Comparison of ENCODE assay signal across 1 cellular context in the genomic region with DNA sequence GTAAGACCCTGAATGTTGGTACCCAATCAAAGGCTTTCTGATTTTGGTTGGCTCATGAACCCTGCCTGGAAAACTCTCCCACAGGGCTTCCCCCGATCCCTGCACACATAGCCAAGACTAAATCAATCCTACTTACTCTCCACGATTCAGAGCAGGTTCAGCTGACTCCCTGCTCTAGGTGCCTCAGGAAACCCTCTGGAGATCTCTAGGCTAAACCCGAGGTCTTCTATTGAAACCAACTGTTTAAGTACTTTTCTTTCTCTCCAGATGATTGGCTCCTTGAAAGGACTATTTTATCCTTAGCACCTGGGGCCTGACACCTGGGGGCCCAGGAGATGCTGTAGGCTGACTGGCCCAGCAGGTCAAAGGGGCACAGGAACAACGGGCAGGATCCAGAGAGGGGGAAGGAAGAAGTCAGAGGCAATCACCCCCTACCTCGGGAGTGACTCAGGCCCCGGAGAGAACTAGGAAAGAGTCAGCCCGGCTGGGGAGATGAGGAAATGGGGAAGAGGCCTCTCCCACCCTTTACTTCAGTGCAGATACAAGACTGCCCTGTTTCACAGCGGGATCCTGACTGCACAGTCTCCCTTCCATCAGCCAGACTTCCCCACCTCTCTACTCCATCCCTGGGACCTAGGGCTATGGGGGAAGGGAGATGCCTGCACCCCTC.
TF ChIP-seq lines count a peak whose summit lies in the region.

No MANE protein-coding gene starts in this region.

TF ChIP-seq in HEK293, 187 proteins besides CTCF, POLR2A, EP300 and RAD21 (continued from another document):
- TF ChIP-seq ZBTB11 (tag by site-specific recombination; conservative IDR thresholded peaks at IDR 0.05; ENCODE audit: low read depth) (0 out of 2 replicates have a peak, but pooled peaks have one; percentile 16), ZBTB20 (tag by site-specific recombination; IDR thresholded peaks at IDR 0.05) (peak; percentile 52; the same call in 1 of the 2 replicates), ZNF777 (tag by site-specific recombination; IDR thresholded peaks at IDR 0.05; ENCODE audit: borderline replicate concordance) (no peak), HIC1 (tag by site-specific recombination; IDR thresholded peaks at IDR 0.05) (no peak), ZBTB7A (tag by site-specific recombination; IDR thresholded peaks at IDR 0.05; ENCODE audit: low read depth) (no peak), WT1 (tag by site-specific recombination; IDR thresholded peaks at IDR 0.05) (no peak), ZNF600 (tag by site-specific recombination; IDR thresholded peaks at IDR 0.05) (peak; percentile 27; the same call in 1 of the 2 replicates), ZNF513 (tag by site-specific recombination; IDR thresholded peaks at IDR 0.05) (no peak), ZNF112 (tag by site-specific recombination; IDR thresholded peaks at IDR 0.05) (no peak), ZNF501 (tag by site-specific recombination; IDR thresholded peaks at IDR 0.05) (no peak), ZFHX2 (tag by site-specific recombination; conservative IDR thresholded peaks at IDR 0.05) (no peak), ZNF16 (tag by site-specific recombination; IDR thresholded peaks at IDR 0.05; ENCODE audit: low read depth) (no peak), ZNF2 (tag by site-specific recombination; IDR thresholded peaks at IDR 0.05) (peak; percentile 22; the same call in 1 of the 2 replicates), ZBTB17 (tag by site-specific recombination; IDR thresholded peaks at IDR 0.05) (peak; percentile 96), ZNF239 (tag by site-specific recombination; IDR thresholded peaks at IDR 0.05) (no peak), ZNF157 (tag by site-specific recombination; IDR thresholded peaks at IDR 0.05) (no peak), ZNF266 (tag by site-specific recombination; IDR thresholded peaks at IDR 0.05; ENCODE audit: low read depth) (no peak), ZBTB48 (tag by site-specific recombination; IDR thresholded peaks at IDR 0.05) (peak; percentile 80), ZNF449 (tag by site-specific recombination; IDR thresholded peaks at IDR 0.05) (no peak), KLF16 (tag by site-specific recombination; IDR thresholded peaks at IDR 0.05) (no peak), ZNF670 (tag by site-specific recombination; IDR thresholded peaks at IDR 0.05; ENCODE audit: low read depth) (no peak), ZNF37A (tag by site-specific recombination; IDR thresholded peaks at IDR 0.05) (no peak)
- TF ChIP-seq, protein P1, sequence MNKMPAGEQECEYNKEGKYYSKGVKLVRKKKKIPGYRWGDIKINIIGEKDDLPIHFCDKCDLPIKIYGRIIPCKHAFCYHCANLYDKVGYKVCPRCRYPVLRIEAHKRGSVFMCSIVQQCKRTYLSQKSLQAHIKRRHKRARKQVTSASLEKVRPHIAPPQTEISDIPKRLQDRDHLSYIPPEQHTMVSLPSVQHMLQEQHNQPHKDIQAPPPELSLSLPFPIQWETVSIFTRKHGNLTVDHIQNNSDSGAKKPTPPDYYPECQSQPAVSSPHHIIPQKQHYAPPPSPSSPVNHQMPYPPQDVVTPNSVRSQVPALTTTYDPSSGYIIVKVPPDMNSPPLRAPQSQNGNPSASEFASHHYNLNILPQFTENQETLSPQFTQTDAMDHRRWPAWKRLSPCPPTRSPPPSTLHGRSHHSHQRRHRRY (tag by site-specific recombination; IDR thresholded peaks at IDR 0.05), result 0 out of 2 replicates have a peak, but pooled peaks have one; percentile 32
